Comparison of ENCODE assay signal across 9 cellular contexts in the genomic region with DNA sequence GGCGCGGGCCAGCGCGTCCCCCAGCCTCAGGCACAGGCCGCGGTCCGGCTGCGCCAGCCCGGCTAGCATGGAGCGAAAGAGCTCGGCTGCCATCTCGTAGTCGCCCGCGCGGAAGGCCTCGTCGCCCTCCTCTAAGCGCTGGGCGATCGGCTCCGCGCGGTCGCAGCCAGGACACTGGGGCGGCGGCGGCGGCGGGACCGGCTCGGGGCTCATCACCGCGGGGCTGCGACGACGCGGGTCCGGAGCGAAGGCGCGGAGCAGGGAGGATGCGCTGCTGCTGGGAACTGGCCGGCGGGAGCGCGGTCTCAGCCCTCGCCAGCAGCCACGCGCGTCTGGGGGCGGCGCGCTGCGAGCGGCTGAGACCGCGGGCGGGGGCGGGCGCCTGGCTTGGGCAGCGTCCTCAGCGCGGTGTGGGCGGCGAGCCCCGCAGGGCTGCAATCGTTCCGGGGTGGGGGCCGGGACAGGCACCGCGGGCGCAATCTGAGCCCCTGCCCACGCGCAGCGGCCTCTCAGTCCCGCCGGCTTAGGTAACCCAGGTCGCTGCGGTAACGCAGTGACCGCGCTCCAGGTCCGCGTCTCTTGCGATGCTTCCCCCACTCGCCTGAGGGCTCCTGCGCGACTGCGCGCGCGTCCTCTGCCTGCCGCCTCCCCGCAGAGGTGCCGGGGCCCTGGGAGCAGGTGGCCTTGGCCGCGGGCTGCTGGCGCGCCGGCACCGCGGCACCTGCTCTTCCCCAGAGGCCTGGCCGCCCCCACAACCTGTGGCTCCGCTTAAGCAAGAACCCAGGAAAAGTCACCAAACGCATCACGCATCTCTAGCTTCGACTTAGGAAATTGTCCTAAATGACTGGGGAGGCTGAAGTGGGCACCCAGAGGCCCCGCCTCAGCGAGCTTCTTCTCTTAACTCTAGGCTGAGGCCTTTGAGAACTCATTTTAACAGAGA. TPM values are rescaled to one million over a fixed set of nuclear protein-coding genes. Genes with fewer than 3 reads are reported as not detected.
A peak's percentile ranks its signal among the peaks of the same experiment; 100 is the strongest.
DNase-seq lines count a peak whose midpoint lies in the region; ATAC-seq, FAIRE-seq and TF ChIP-seq lines count a peak whose summit lies in the region.
"Had no signal": no experiment of that assay in that cellular context is flagged by ENCODE, and none has a peak within 500 bp of the region (broad histone marks: within the 10 kb centered on the region; RNA-seq: fewer than 3 reads in every experiment).

LONRF2 (minus strand) TSS at position 621 of the 940 bp plus-strand sequence; CDS start at position 213, 408 bp downstream.

- H3K27me3 ChIP-seq in bronchial epithelial cell (ENCODE audit: control insufficient read depth, insufficient read depth, low read length): peaks cover 20% of the 10 kb centered on the region
- H3K27me3 ChIP-seq in layer of hippocampus (ENCODE audit: control insufficient read depth, insufficient read depth, low read length): no peaks in the 10 kb centered on the region

- H3K27ac ChIP-seq in layer of hippocampus (ENCODE audit: low read depth, low read length): peak within 1 kb of the TSS; percentile 71

- ATAC-seq in stimulated activated naive CD8-positive, alpha-beta T cell treated with anti-CD3 and anti-CD28 coated beads, Interleukin-15, Interleukin-2, amounts not matched to agents 100 U/mL and 50 U/mL, for 24 hours: peak; percentile 43

- FAIRE-seq in bronchial epithelial cell (lab: Jason Lieb, UNC): no peak
- FAIRE-seq: A204.1 had no signal

- peak; percentile 76 for DNase-seq in DMS 273 (lab: John Stamatoyannopoulos, UW; ENCODE audit: unreplicated experiment)
- DNase-seq in DMS 273 treated with DMSO at 0.1 percent for 48 hours (lab: John Stamatoyannopoulos, UW): no peak
- DNase-seq in NCI-H2171 treated with DMSO at 0.1 percent for 48 hours (lab: John Stamatoyannopoulos, UW): peak; percentile 76
- DNase-seq in bronchial epithelial cell (ENCODE audit: low read depth): no peak
- peak; percentile 6 for DNase-seq in stimulated activated naive CD8-positive, alpha-beta T cell treated with anti-CD3 and anti-CD28 coated beads, Interleukin-15, Interleukin-2, amounts not matched to agents 100 U/mL and 50 U/mL, for 24 hours
- no peak for DNase-seq in ureter (ENCODE audit: low spot score)
- no peak for DNase-seq in activated naive CD4-positive, alpha-beta T cell treated with Interleukin-2 at 50 U/mL for 16 hours

- H3K36me3 ChIP-seq in bronchial epithelial cell (ENCODE audit: control insufficient read depth, insufficient read depth, low read length): no peaks in the 10 kb centered on the region

- no peak for TF ChIP-seq CTCF in bronchial epithelial cell (IDR thresholded peaks at IDR 0.05; ENCODE audit: insufficient read depth, low read length, severe bottlenecking)

- H3K4me3 ChIP-seq in bronchial epithelial cell (ENCODE audit: low read depth, low read length): peak within 1 kb of the TSS; percentile 20

RNA-seq across cellular contexts. Expression of gene LONRF2, which starts in this region (rescaled TPM):
- total RNA-seq in bronchial epithelial cell (under 0.01 TPM in 1 of 2 replicates, not detected in the other), ureter (3.6 TPM)

Comparison
In these comparisons a context has a peak if more than half of its experiments do, and no peak if none do; other contexts are left out.
1. DNase-seq: peak in DMS 273 (single experiment), NCI-H2171 treated with DMSO at 0.1 percent for 48 hours (single experiment) and stimulated activated naive CD8-positive, alpha-beta T cell treated with anti-CD3 and anti-CD28 coated beads, Interleukin-15, Interleukin-2, amounts not matched to agents 100 U/mL and 50 U/mL, for 24 hours (single experiment); none in DMS 273 treated with DMSO at 0.1 percent for 48 hours (single experiment), bronchial epithelial cell (single experiment), ureter (single experiment) and activated naive CD4-positive, alpha-beta T cell treated with Interleukin-2 at 50 U/mL for 16 hours (single experiment).